Comparison of ENCODE assay signal across 4 cellular contexts in the genomic region with DNA sequence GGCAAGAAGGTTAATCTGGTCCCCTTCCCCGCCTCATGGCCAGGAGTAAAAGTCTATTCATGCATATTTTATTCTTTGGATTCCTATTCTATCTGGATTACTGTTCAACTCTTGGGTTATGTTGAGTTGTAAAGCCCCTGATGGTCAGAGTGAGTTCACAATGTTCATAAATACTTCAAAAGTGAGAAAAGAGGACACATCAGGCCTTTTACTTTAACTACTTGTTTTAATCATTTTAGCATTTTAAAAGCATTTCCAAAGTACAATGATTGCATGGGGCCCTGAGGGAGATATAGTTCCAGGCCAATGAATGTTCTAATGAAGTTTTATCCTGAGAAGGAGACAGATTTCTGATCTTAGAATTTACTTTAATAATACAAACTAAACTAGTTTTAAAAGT.
"Had no signal": no experiment of that assay in that cellular context is flagged by ENCODE, and none has a peak within 500 bp of the region (broad histone marks: within the 10 kb centered on the region; RNA-seq: fewer than 3 reads in every experiment).

No MANE protein-coding gene starts in this region.

- H3K4me3 ChIP-seq: GM23338 had no signal

- ATAC-seq: GM23338 had no signal

- H3K4me2 ChIP-seq: GM23338 had no signal

- DNase-seq: H9, HCEC 1CT, IMR-90 had no signal
